ENCODE assay signal across 10 cellular contexts in genomic region chr16:31253642-31254045, GRCh38. TPM values are rescaled to one million over a fixed set of nuclear protein-coding genes. Genes with fewer than 3 reads are reported as not detected.
DNase-seq lines count a peak whose midpoint lies in the region; ATAC-seq and FAIRE-seq lines count a peak whose summit lies in the region.
"Had no signal": no experiment of that assay in that cellular context is flagged by ENCODE, and none has a peak within 500 bp of the region (broad histone marks: within the 10 kb centered on the region; RNA-seq: fewer than 3 reads in every experiment).

No MANE protein-coding gene starts in this region.

- ATAC-seq in esophagus mucosa (peak; percentile 78), GM18520 (IDR thresholded peaks at IDR 0.05; ENCODE audit: unreplicated experiment) (no peak), HG03354 (IDR thresholded peaks at IDR 0.05; ENCODE audit: poor library complexity, severe bottlenecking, unreplicated experiment) (no peak)

- DNase-seq in GF-D8 (lab: John Stamatoyannopoulos, UW) (peak; percentile 94), SKM-1 (lab: John Stamatoyannopoulos, UW; ENCODE audit: unreplicated experiment) (peak; percentile 98), posterior vena cava (ENCODE audit: low spot score) (peak; percentile 82), urothelium cell line (ENCODE audit: low spot score) (no peak), SHP77 treated with DMSO at 0.1 percent for 48 hours (lab: John Stamatoyannopoulos, UW) (no peak)
- DNase-seq: NCI-H2171 had no signal

- no peak for FAIRE-seq in urothelium cell line (lab: Jason Lieb, UNC)
- FAIRE-seq: G401.6 had no signal

- intact Hi-C loops in posterior vena cava (cut with DNase I) = no loop called here

RNA-seq across cellular contexts. Expression of gene ITGAM, which starts 6.1 kb away (rescaled TPM):
- 0.96 TPM for total RNA-seq in esophagus mucosa
- 10 to 100 TPM; 12.3 to 35.7 TPM for total RNA-seq in posterior vena cava

RNA-seq across cellular contexts. Expression of gene PYDC1, which starts 36.7 kb away (rescaled TPM):
- total RNA-seq in esophagus mucosa (not detected), posterior vena cava (not detected)

RNA-seq across cellular contexts. Expression of gene TRIM72, which starts 39.7 kb away (rescaled TPM):
- total RNA-seq in esophagus mucosa (0.04 TPM), posterior vena cava (under 1 TPM; 0.05 to 0.10 TPM)

RNA-seq across cellular contexts. Expression of gene PYCARD, which starts 51.1 kb away (rescaled TPM):
- 75.6 TPM for total RNA-seq in esophagus mucosa
- 10 to 100 TPM; 13.0 to 23.9 TPM for total RNA-seq in posterior vena cava

Comparison
In these comparisons a context has a peak if more than half of its experiments do, and no peak if none do; other contexts are left out.
1. DNase-seq: peak in GF-D8 (single experiment), SKM-1 (single experiment) and posterior vena cava (single experiment); none in urothelium cell line (single experiment) and SHP77 treated with DMSO at 0.1 percent for 48 hours (single experiment).